In the genomic region with DNA sequence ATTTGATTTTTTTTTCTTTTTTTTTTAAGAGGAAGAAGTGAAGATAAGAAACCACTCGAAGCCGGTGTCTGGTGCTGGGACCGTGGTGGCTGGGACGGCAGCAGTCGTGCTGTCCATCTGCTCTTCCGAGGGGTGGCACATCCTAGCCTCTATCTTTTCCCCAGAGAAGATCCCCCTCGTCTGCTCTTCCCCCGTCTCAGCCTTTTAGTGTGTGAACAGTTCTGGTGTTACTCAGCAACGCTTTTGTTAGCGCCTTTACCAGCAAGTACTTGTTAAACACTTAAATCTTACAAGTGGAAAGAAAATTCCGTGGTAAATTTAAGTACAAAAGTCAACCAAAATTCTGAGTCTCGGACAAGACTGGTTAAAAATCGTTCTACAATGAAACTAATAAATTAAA, we compare ENCODE assay signal across 10 cellular contexts.
DNase-seq lines count a peak whose midpoint lies in the region; ATAC-seq and TF ChIP-seq lines count a peak whose summit lies in the region.
"Had no signal": no experiment of that assay in that cellular context is flagged by ENCODE, and none has a peak within 500 bp of the region (broad histone marks: within the 10 kb centered on the region; RNA-seq: fewer than 3 reads in every experiment).

No MANE protein-coding gene starts in this region.

- TF ChIP-seq CTCF in neural crest cell (conservative IDR thresholded peaks at IDR 0.05) = no peak

- H3K4me1 Mint-ChIP-seq in effector memory CD8-positive, alpha-beta T cell (ENCODE audit: low read depth in 2 of 2) = peaks cover 27 to 31% of the 10 kb centered on the region in 2 donors
- H3K4me1 Mint-ChIP-seq in neural crest cell = peaks cover 37% of the 10 kb centered on the region

- H3K9me3 ChIP-seq in ES-I3 (ENCODE audit: control insufficient read depth, insufficient read depth, low read length) (peaks cover 15% of the 10 kb centered on the region), NT2/D1 (ENCODE audit: insufficient read depth, low read length) (peaks cover 19% of the 10 kb centered on the region)

- peaks cover 3% of the 10 kb centered on the region for H3K36me3 Mint-ChIP-seq in effector memory CD8-positive, alpha-beta T cell (ENCODE audit: insufficient read depth)
- H3K36me3 Mint-ChIP-seq in neural crest cell (ENCODE audit: low read depth) = peaks cover 13% of the 10 kb centered on the region

- peak overlapping the region; percentile 57 to 65 for H3K4me3 Mint-ChIP-seq in effector memory CD8-positive, alpha-beta T cell
- H3K4me3 Mint-ChIP-seq in neural crest cell = no peak overlapping the region

- no peaks in the 10 kb centered on the region for H3K27me3 ChIP-seq in NT2/D1 (ENCODE audit: insufficient read depth, insufficient read length)

- H3K4me1 ChIP-seq in ES-I3 (ENCODE audit: insufficient read depth, low read length) (peaks cover 27% of the 10 kb centered on the region), NT2/D1 (ENCODE audit: insufficient read depth, insufficient read length) (no peaks in the 10 kb centered on the region)

- H3K4me3 ChIP-seq in NT2/D1 (ENCODE audit: insufficient read length, low read depth) = no peak overlapping the region

- peak overlapping the region in 1 of 2 donors; percentile 84 for H3K27ac Mint-ChIP-seq in effector memory CD8-positive, alpha-beta T cell
- peak overlapping the region; percentile 43 for H3K27ac Mint-ChIP-seq in neural crest cell (ENCODE audit: unreplicated experiment)

- ATAC-seq in effector memory CD8-positive, alpha-beta T cell (replicated peaks) = no peak

- H3K27me3 Mint-ChIP-seq in effector memory CD8-positive, alpha-beta T cell = no peaks in the 10 kb centered on the region
- no peaks in the 10 kb centered on the region for H3K27me3 Mint-ChIP-seq in neural crest cell (ENCODE audit: low read depth)

- H3K36me3 ChIP-seq in ES-I3 (ENCODE audit: insufficient read depth, low read length) = no peaks in the 10 kb centered on the region
- H3K36me3 ChIP-seq in NT2/D1 (ENCODE audit: insufficient read depth, insufficient read length, low read length) = no peaks in the 10 kb centered on the region

- peak overlapping the region; percentile 25 for H3K9ac ChIP-seq in ES-I3 (ENCODE audit: low read depth, low read length)
- H3K9ac ChIP-seq in NT2/D1 (ENCODE audit: insufficient read length, low read depth) = peak overlapping the region; percentile 75

- peaks cover 7 to 18% of the 10 kb centered on the region in 2 donors for H3K9me3 Mint-ChIP-seq in effector memory CD8-positive, alpha-beta T cell
- peaks cover 13% of the 10 kb centered on the region for H3K9me3 Mint-ChIP-seq in neural crest cell

- DNase-seq in NT2/D1 (ENCODE audit: low read depth, low spot score) (peak; percentile 33), neural crest cell (ENCODE audit: low read depth, low spot score) (no peak), globus pallidus (ENCODE audit: low spot score) (no peak), glomerular visceral epithelial cell (ENCODE audit: extremely low spot score) (no peak), cerebellar nuclear complex (lab: John Stamatoyannopoulos, UW) (no peak), NCI-H345 treated with DMSO at 0.1 percent for 48 hours (lab: John Stamatoyannopoulos, UW; ENCODE audit: unreplicated experiment) (no peak)
- DNase-seq in effector memory CD8-positive, alpha-beta T cell = no peak
- DNase-seq: NCI-H1105, NCI-H774 had no signal
